Comparison of ENCODE assay signal across 8 cellular contexts in genomic region chr2:90237923-90238361, GRCh38.
A peak's percentile ranks its signal among the peaks of the same experiment; 100 is the strongest.
DNase-seq lines count a peak whose midpoint lies in the region; ATAC-seq, FAIRE-seq and TF ChIP-seq lines count a peak whose summit lies in the region.
"Not testable (repeated sequence)": the region's sequence is repeated elsewhere in the genome, so short reads cannot be mapped to it uniquely, and the experiment has no call there.

No MANE protein-coding gene starts in this region.

- H3K36me3 Mint-ChIP-seq in endothelial cell (ENCODE audit: low read depth, unreplicated experiment); naive B cell: not testable (repeated sequence)

- not testable (repeated sequence) for H3K4me1 Mint-ChIP-seq in endothelial cell (ENCODE audit: unreplicated experiment); naive B cell

- not testable (repeated sequence) for TF ChIP-seq POLR2A in GM12891 (IDR thresholded peaks at IDR 0.05; ENCODE audit: low read depth, low read length)

- H3K27ac Mint-ChIP-seq in endothelial cell (ENCODE audit: unreplicated experiment); naive B cell: not testable (repeated sequence)

- not testable (repeated sequence) for H3K4me3 ChIP-seq in AG10803 (ENCODE audit: low read length); WERI-Rb-1 (ENCODE audit: low read depth, low read length)

- not testable (repeated sequence) for H3K9me3 ChIP-seq in WERI-Rb-1 (ENCODE audit: severe bottlenecking)

- H3K27me3 Mint-ChIP-seq in endothelial cell (ENCODE audit: unreplicated experiment) = not testable (repeated sequence)
- H3K27me3 Mint-ChIP-seq in naive B cell = peaks cover 0 to 12% (median 8%) of the 10 kb centered on the region in 3 donors

- H3K27me3 ChIP-seq in WERI-Rb-1 (ENCODE audit: insufficient read depth, low read depth, severe bottlenecking) = not testable (repeated sequence)

- not testable (repeated sequence) for TF ChIP-seq CTCF in AG10803 (conservative IDR thresholded peaks at IDR 0.05; ENCODE audit: low read length); endothelial cell (IDR thresholded peaks at IDR 0.05; ENCODE audit: unreplicated experiment)
- peak; percentile 20; the same call in 1 of the 2 replicates for TF ChIP-seq CTCF in WERI-Rb-1 (IDR thresholded peaks at IDR 0.05; ENCODE audit: low read depth, low read length)

- not testable (repeated sequence) for ATAC-seq in naive B cell (ENCODE audit: low read depth in 2 of 2)

- not testable (repeated sequence) for H3K27ac ChIP-seq in WERI-Rb-1

- not testable (repeated sequence) for H3K4me3 Mint-ChIP-seq in endothelial cell (ENCODE audit: unreplicated experiment)
- H3K4me3 Mint-ChIP-seq in naive B cell = peak overlapping the region in 1 of 8 donors; percentile 41

- not testable (repeated sequence) for H3K9me3 Mint-ChIP-seq in endothelial cell (ENCODE audit: unreplicated experiment); naive B cell

- peak; percentile 51 for DNase-seq in AG10803 (ENCODE audit: low read depth)
- DNase-seq in GM12891 (ENCODE audit: insufficient read length, low spot score) = peak; percentile 2
- DNase-seq in NCI-H2227 treated with DMSO at 0.1 percent for 48 hours (lab: John Stamatoyannopoulos, UW) = peak; percentile 1
- DNase-seq in WERI-Rb-1 = peak; percentile 71
- DNase-seq in endothelial cell (ENCODE audit: low spot score) = peak; percentile 66
- peak; percentile 1 for DNase-seq in hepatic stellate cell (ENCODE audit: low spot score)
- DNase-seq in naive B cell = peak; percentile 43
- peak; percentile 21 for DNase-seq in stromal cell of bone marrow (ENCODE audit: low read depth)

- not testable (repeated sequence) for H3K36me3 ChIP-seq in WERI-Rb-1

- not testable (repeated sequence) for FAIRE-seq in GM12891 (lab: Jason Lieb, UNC)

Comparison
In these comparisons a context has a peak if more than half of its experiments do, and no peak if none do; other contexts are left out.
1. DNase-seq: peak in every context shown above with its lines; median percentile 71 in WERI-Rb-1; 66 in endothelial cell; 51 in AG10803; 43 in naive B cell; 21 in stromal cell of bone marrow; 2 in GM12891; 1 in NCI-H2227 treated with DMSO at 0.1 percent for 48 hours; 1 in hepatic stellate cell.